Comparison of ENCODE assay signal across 8 cellular contexts in the genomic region with DNA sequence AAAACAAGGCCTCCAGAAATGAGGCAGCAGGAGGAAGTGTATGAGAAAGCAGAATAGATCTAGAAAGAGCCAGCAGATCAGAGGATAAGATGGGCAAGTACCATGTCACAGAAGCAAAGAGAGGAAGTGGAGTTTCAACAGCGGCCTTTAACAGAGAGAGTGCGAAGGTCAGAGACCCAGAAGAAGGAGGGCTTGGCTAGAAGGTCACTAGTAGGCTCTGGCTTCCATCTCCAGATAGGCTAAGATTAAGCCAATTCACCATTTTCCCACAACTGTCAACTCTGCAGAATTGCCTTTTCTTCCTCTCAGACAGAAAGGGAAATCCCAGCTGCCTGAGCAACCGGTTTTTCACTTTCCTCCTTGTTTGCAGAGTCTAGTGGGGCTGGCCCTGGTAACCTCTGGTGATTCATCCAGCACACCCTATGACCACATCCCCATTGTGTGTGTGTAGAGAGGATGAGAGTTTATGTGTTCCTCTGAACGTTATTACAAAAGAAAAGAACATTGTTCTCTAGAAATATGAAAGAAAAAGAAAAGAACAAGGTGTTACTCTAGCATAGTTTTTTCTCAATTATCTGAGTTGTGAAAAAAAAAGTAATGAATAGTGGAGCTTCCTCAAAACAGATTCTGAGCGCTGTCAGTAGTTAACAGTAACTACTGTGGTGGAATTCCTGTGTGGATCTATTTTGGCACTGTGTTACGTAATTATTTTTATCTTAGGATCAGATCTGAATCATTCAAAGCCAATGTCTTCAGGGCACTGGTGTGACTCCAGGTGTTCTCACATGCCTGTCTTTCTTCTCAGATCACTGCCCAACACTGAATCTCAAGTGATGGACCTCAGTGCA.
DNase-seq lines count a peak whose midpoint lies in the region; ATAC-seq, FAIRE-seq and TF ChIP-seq lines count a peak whose summit lies in the region.

No MANE protein-coding gene starts in this region.

- no peaks in the 10 kb centered on the region for H4K20me1 ChIP-seq in K562 (replicated peaks; ENCODE audit: control insufficient read depth, insufficient read depth, low read length)

- H3K4me3 ChIP-seq in AG09309 (ENCODE audit: control insufficient read depth, low read depth, low read length) (no peak overlapping the region), K562 (no peak overlapping the region), left lung (no peak overlapping the region)

- no TSS peak for BruUV-seq in K562 (replicated peaks; lab: Mats Ljungman, UMichigan)

- no peaks in the 10 kb centered on the region for H3K36me3 Mint-ChIP-seq in T-cell

- no peaks in the 10 kb centered on the region for H3K79me2 ChIP-seq in K562 (ENCODE audit: control insufficient read depth, insufficient read depth, low read length)

- no peak overlapping the region; a peak in 1 of 4 replicates for H3K9ac ChIP-seq in K562 (ENCODE audit: insufficient read depth in 1 of 2, low read depth in 2 of 2, low read length in 2 of 2)

- H3K4me2 ChIP-seq in K562 (ENCODE audit: insufficient read depth, low read length): no peak overlapping the region

- no peak for TF ChIP-seq CTCF in AG09309 (IDR thresholded peaks at IDR 0.05; ENCODE audit: control insufficient read depth, insufficient read depth, low read depth, low read length, missing control alignments)
- no peak for TF ChIP-seq CTCF in K562 (IDR thresholded peaks at IDR 0.05 in 2 of 3, conservative IDR thresholded peaks at IDR 0.05 in 1 of 3; ENCODE audit: insufficient read depth in 2 of 3, low read depth in 1 of 3, low read length in 3 of 3)
- TF ChIP-seq CTCF in left lung (IDR thresholded peaks at IDR 0.05): no peak

- H3K4me3 Mint-ChIP-seq in T-cell: peak overlapping the region in 2 of 3 donors; percentile 4 to 13

- in situ Hi-C loops in K562 (cut with MboI): no loop called here

- no peak for TF ChIP-seq RAD21 in K562 (CRISPR knock-in tag; conservative IDR thresholded peaks at IDR 0.05 in 1 of 2, IDR thresholded peaks at IDR 0.05 in 1 of 2)

- POLR2A ChIA-PET in T-cell (lab: Charles Lee) (no interaction called here), K562 (lab: Yijun Ruan, JAX) (no interaction called here)

- no peaks in the 10 kb centered on the region for H3K9me1 ChIP-seq in K562 (ENCODE audit: control insufficient read depth, insufficient read depth, low read length)

- peaks cover 12% of the 10 kb centered on the region; the same call in 1 of the 3 replicates for H3K36me3 ChIP-seq in K562 (ENCODE audit: control insufficient read depth, insufficient read depth, low read length)
- H3K36me3 ChIP-seq in left lung: no peaks in the 10 kb centered on the region

- ATAC-seq in GM19351 (IDR thresholded peaks at IDR 0.05; ENCODE audit: unreplicated experiment): peak; percentile 98
- peak; percentile 98 for ATAC-seq in HG03442 (IDR thresholded peaks at IDR 0.05; ENCODE audit: unreplicated experiment)
- peak; percentile 90 to 98 (median 97) for ATAC-seq in T-cell (replicated peaks in 1 of 4)
- ATAC-seq in K562: peak; percentile 61
- peak; percentile 99 for ATAC-seq in left lung

- no peak for FAIRE-seq in K562 (lab: Jason Lieb, UNC)

- no peak for TF ChIP-seq POLR2A in K562 (conservative IDR thresholded peaks at IDR 0.05)

- H3K9me3 ChIP-seq in K562 (replicated peaks; ENCODE audit: control insufficient read depth, insufficient read depth, low read depth, low read length) (no peaks in the 10 kb centered on the region), left lung (no peaks in the 10 kb centered on the region)

- intact Hi-C loops in K562 (cut with micrococcal nuclease): no loop called here
- intact Hi-C loops in left lung (cut with DNase I): no loop called here

- H3K4me1 Mint-ChIP-seq in T-cell: peaks cover 16 to 22% (median 18%) of the 10 kb centered on the region in 3 donors

- H3K4me1 ChIP-seq in K562 (replicated peaks in 1 of 2; ENCODE audit: control insufficient read depth in 2 of 2, insufficient read depth in 2 of 2, low read length in 2 of 2) (peaks cover 0 to 8% of the 10 kb centered on the region in 2 experiments; a peak in 3 of 5 replicates), left lung (peaks cover 13 to 24% of the 10 kb centered on the region in 2 donors)

- no peaks in the 10 kb centered on the region for H3K9me3 Mint-ChIP-seq in T-cell

- CTCF ChIA-PET in T-cell (lab: Charles Lee): no interaction called here
- CTCF ChIA-PET in K562 (lab: Yijun Ruan, JAX; ENCODE audit: low intra/inter-chr PET ratio): no interaction called here

- H3K27ac Mint-ChIP-seq in T-cell: peak overlapping the region; percentile 39 to 87

- H3K27me3 ChIP-seq in K562 (ENCODE audit: control insufficient read depth in 2 of 2, insufficient read depth in 2 of 2, low read length in 2 of 2) (no peaks in the 10 kb centered on the region), left lung (no peaks in the 10 kb centered on the region)

- 50% methylated on average over 6 of the region's 6 CpGs for WGBS in K562 (ENCODE audit: insufficient coverage, low coverage, missing lambda C conversion rate)

- peak overlapping the region; percentile 11; the same call in 1 of the 3 replicates for H3K27ac ChIP-seq in K562 (ENCODE audit: extremely low read depth, low read depth, low read length)
- peak overlapping the region; percentile 56 to 85 for H3K27ac ChIP-seq in left lung

- DNase-seq in AG09309 (ENCODE audit: low read depth): peak; percentile 77
- DNase-seq in T-cell: peak in 28 of 34 experiments; percentile 4 to 59 (median 27)
- peak in 1 of 4 experiments; percentile 13 for DNase-seq in K562 (ENCODE audit: extremely low read depth in 1 of 4, low spot score in 3 of 4)
- DNase-seq in left lung: peak in 1 of 2 donors; percentile 87
- DNase-seq in stimulated activated CD4-positive, alpha-beta T cell treated with anti-CD3 and anti-CD28 coated beads, Interleukin-4, amount 100 ng/mL, for 48 hours (ENCODE audit: low read depth in 2 of 2): peak; percentile 25 to 58
- DNase-seq in NCI-H446 treated with DMSO at 0.1 percent for 48 hours (lab: John Stamatoyannopoulos, UW): no peak

- H3K27me3 Mint-ChIP-seq in T-cell: no peaks in the 10 kb centered on the region

- no peak for TF ChIP-seq EP300 in K562 (IDR thresholded peaks at IDR 0.05; ENCODE audit: low read length)

- no peak overlapping the region; the same call in 1 of the 2 replicates for H2AFZ ChIP-seq in K562 (ENCODE audit: low read depth, low read length)

TF ChIP-seq in K562, 482 proteins besides CTCF, POLR2A, EP300 and RAD21 (continues in another document):
- TF ChIP-seq HDAC3 (IDR thresholded peaks at IDR 0.05; ENCODE audit: borderline replicate concordance, partially characterized antibody) (no peak), ELK3 (CRISPR knock-in tag; IDR thresholded peaks at IDR 0.05) (no peak), PYGO2 (tag; IDR thresholded peaks at IDR 0.05) (no peak), ARID1B (IDR thresholded peaks at IDR 0.05) (0 out of 2 replicates have a peak, but pooled peaks have one; percentile 14), NR2C2 (CRISPR knock-in tag; IDR thresholded peaks at IDR 0.05) (no peak), NR2C2 (tag; IDR thresholded peaks at IDR 0.05) (peak; percentile 77), POLR2H (tag; IDR thresholded peaks at IDR 0.05; ENCODE audit: low read depth) (no peak), EZH2 (IDR thresholded peaks at IDR 0.05; ENCODE audit: borderline replicate concordance, low read depth, low read length) (no peak), C11orf30 (IDR thresholded peaks at IDR 0.05; ENCODE audit: low read depth) (peak; percentile 27; the same call in 1 of the 2 replicates), PRDM10 (IDR thresholded peaks at IDR 0.05; ENCODE audit: partially characterized antibody) (peak; percentile 52), NR2C1 (IDR thresholded peaks at IDR 0.05) (no peak), NR2C1 (tag; IDR thresholded peaks at IDR 0.05) (0 out of 2 replicates have a peak, but pooled peaks have one; percentile 34), DMBX1 (CRISPR knock-in tag; IDR thresholded peaks at IDR 0.05; ENCODE audit: borderline replicate concordance) (no peak), PCBP1 (IDR thresholded peaks at IDR 0.05; ENCODE audit: low read depth, low read length, poor library complexity, severe bottlenecking) (no peak), DACH1 (IDR thresholded peaks at IDR 0.05; ENCODE audit: partially characterized antibody) (no peak), SPI1 (IDR thresholded peaks at IDR 0.05; ENCODE audit: borderline replicate concordance, low read depth, low read length) (peak; percentile 85; the same call in 1 of the 2 replicates)
